ENCODE assay signal across 11 cellular contexts in genomic region chr2:157593411-157593810, GRCh38.
"Had no signal": no experiment of that assay in that cellular context is flagged by ENCODE, and none has a peak within 500 bp of the region (broad histone marks: within the 10 kb centered on the region; RNA-seq: fewer than 3 reads in every experiment).

No MANE protein-coding gene starts in this region.

- H3K36me3 Mint-ChIP-seq: activated naive CD8-positive, alpha-beta T cell treated with anti-CD3 and anti-CD28 coated beads for 36 hours had no signal

- H3K4me1 ChIP-seq: sigmoid colon had no signal

- H3K4me1 Mint-ChIP-seq: nephron progenitor cell had no signal

- H3K9me3 ChIP-seq: sigmoid colon, stomach, tibial artery had no signal

- H3K27ac ChIP-seq: sigmoid colon, stomach, tibial artery had no signal

- DNase-seq: activated CD4-positive, alpha-beta T cell treated with anti-CD3 and anti-CD28 coated beads, Interleukin-2, amount 10 ng/mL, durations not matched to agents 7 days and 5 days; activated CD4-positive, CD25-positive, alpha-beta regulatory T cell; activated CD8-positive, alpha-beta memory T cell treated with anti-CD3 and anti-CD28 coated beads, Interleukin-2, amount 50 U/mL, for 48 hours; activated naive CD8-positive, alpha-beta T cell treated with anti-CD3 and anti-CD28 coated beads for 36 hours; mesendoderm; nephron progenitor cell; sigmoid colon; stimulated activated CD4-positive, alpha-beta T cell treated with anti-CD3 and anti-CD28 coated beads, Interleukin-1b, Interleukin-23, amount 100 ng/mL, for 48 hours; stomach; tibial artery had no signal

- H3K4me3 ChIP-seq: sigmoid colon, stomach, tibial artery had no signal

- H3K9me3 Mint-ChIP-seq: activated CD4-positive, alpha-beta T cell treated with anti-CD3 and anti-CD28 coated beads, Interleukin-2, amount 10 ng/mL, durations not matched to agents 7 days and 5 days; activated naive CD8-positive, alpha-beta T cell treated with anti-CD3 and anti-CD28 coated beads for 36 hours; activated T-helper 1 cell treated with anti-CD3 and anti-CD28 coated beads, Interleukin-12 subunit alpha, Interleukin-12 subunit beta, Interleukin-2, Interleukin-4 antibody, amounts not matched to agents 30 ng/mL and 10 ng/mL and 1 ng/mL, durations not matched to agents 14 hours and 24 hours and 36 hours; nephron progenitor cell had no signal

- H3K4me3 Mint-ChIP-seq: activated CD4-positive, alpha-beta T cell treated with anti-CD3 and anti-CD28 coated beads, Interleukin-2, amount 10 ng/mL, durations not matched to agents 7 days and 5 days; activated naive CD8-positive, alpha-beta T cell treated with anti-CD3 and anti-CD28 coated beads for 36 hours; activated T-helper 1 cell treated with anti-CD3 and anti-CD28 coated beads, Interleukin-12 subunit alpha, Interleukin-12 subunit beta, Interleukin-2, Interleukin-4 antibody, amounts not matched to agents 30 ng/mL and 10 ng/mL and 1 ng/mL, durations not matched to agents 14 hours and 24 hours and 36 hours; nephron progenitor cell had no signal

- H3K36me3 ChIP-seq: sigmoid colon, stomach, tibial artery had no signal

- H3K27ac Mint-ChIP-seq: activated CD4-positive, alpha-beta T cell treated with anti-CD3 and anti-CD28 coated beads, Interleukin-2, amount 10 ng/mL, durations not matched to agents 7 days and 5 days; activated naive CD8-positive, alpha-beta T cell treated with anti-CD3 and anti-CD28 coated beads for 36 hours; activated T-helper 1 cell treated with anti-CD3 and anti-CD28 coated beads, Interleukin-12 subunit alpha, Interleukin-12 subunit beta, Interleukin-2, Interleukin-4 antibody, amounts not matched to agents 30 ng/mL and 10 ng/mL and 1 ng/mL, durations not matched to agents 14 hours and 24 hours and 36 hours; nephron progenitor cell had no signal
